ENCODE assay signal across 10 cellular contexts in the genomic region with DNA sequence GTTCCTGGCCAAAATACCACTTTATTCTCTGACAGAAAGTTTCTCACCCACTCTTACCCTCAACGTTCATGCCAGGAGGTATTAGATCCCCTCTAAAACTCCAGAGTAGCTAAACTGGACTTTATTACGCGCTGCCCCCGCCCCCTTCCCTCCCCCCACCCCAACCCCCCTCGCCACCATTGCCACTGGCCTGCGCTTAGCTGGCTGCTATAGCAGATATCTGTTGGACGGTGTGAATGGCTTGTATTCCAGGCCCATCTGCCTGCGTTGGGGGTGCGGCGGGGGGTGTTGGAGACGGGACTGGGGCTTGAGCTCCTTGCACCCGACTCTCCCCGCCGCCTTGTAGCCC. TPM values are rescaled to one million over a fixed set of nuclear protein-coding genes. Genes with fewer than 3 reads are reported as not detected.
A peak's percentile ranks its signal among the peaks of the same experiment; 100 is the strongest.
DNase-seq lines count a peak whose midpoint lies in the region; ATAC-seq and TF ChIP-seq lines count a peak whose summit lies in the region.
"Had no signal": no experiment of that assay in that cellular context is flagged by ENCODE, and none has a peak within 500 bp of the region (broad histone marks: within the 10 kb centered on the region; RNA-seq: fewer than 3 reads in every experiment).

No MANE protein-coding gene starts in this region.

- H3K4me1 Mint-ChIP-seq in activated CD4-positive, alpha-beta T cell treated with anti-CD3 and anti-CD28 coated beads, Interleukin-2, amount 10 ng/mL, durations not matched to agents 24 days and 14 days: peaks cover 30% of the 10 kb centered on the region
- peaks cover 40% of the 10 kb centered on the region for H3K4me1 Mint-ChIP-seq in activated naive CD8-positive, alpha-beta T cell treated with anti-CD3 and anti-CD28 coated beads for 36 hours

- H3K36me3 ChIP-seq in left lung (peaks cover 0 to 20% of the 10 kb centered on the region in 2 donors), thymus (ENCODE audit: control insufficient read depth, insufficient read depth) (peaks cover 22% of the 10 kb centered on the region)

- no peaks in the 10 kb centered on the region for H3K9me3 Mint-ChIP-seq in activated CD4-positive, alpha-beta T cell treated with anti-CD3 and anti-CD28 coated beads, Interleukin-2, amount 10 ng/mL, durations not matched to agents 24 days and 14 days
- H3K9me3 Mint-ChIP-seq in activated naive CD8-positive, alpha-beta T cell treated with anti-CD3 and anti-CD28 coated beads for 36 hours: no peaks in the 10 kb centered on the region

- no peaks in the 10 kb centered on the region for H3K9me3 ChIP-seq in left lung
- no peaks in the 10 kb centered on the region for H3K9me3 ChIP-seq in thymus (ENCODE audit: control insufficient read depth)

- H3K27ac ChIP-seq in left lung (peak overlapping the region; percentile 90 to 94), thymus (ENCODE audit: low read depth) (no peak overlapping the region)

- WGBS in thymus: 7% methylated on average over 14 of the region's 14 CpGs

- H3K4me3 ChIP-seq in left lung (peak overlapping the region; percentile 84 to 85), thymus (ENCODE audit: low read length) (peak overlapping the region; percentile 95)

- H3K27ac Mint-ChIP-seq in activated CD4-positive, alpha-beta T cell treated with anti-CD3 and anti-CD28 coated beads, Interleukin-2, amount 10 ng/mL, durations not matched to agents 24 days and 14 days: peak overlapping the region; percentile 98
- peak overlapping the region; percentile 95 for H3K27ac Mint-ChIP-seq in activated naive CD8-positive, alpha-beta T cell treated with anti-CD3 and anti-CD28 coated beads for 36 hours

- H3K27me3 ChIP-seq in left lung (peaks cover 0 to 2% of the 10 kb centered on the region in 2 donors), thymus (ENCODE audit: control insufficient read depth, insufficient read depth) (peaks cover 3% of the 10 kb centered on the region)

- ATAC-seq in left lung (no peak), GM18868 (IDR thresholded peaks at IDR 0.05; ENCODE audit: unreplicated experiment) (no peak), GM18511 (IDR thresholded peaks at IDR 0.05; ENCODE audit: unreplicated experiment) (no peak)

- DNase-seq in activated CD4-positive, alpha-beta T cell treated with anti-CD3 and anti-CD28 coated beads, Interleukin-2, amount 10 ng/mL, durations not matched to agents 24 days and 14 days: no peak
- no peak for DNase-seq in activated CD4-positive, alpha-beta T cell treated with anti-CD3 and anti-CD28 coated beads for 4 hours
- no peak for DNase-seq in activated naive CD8-positive, alpha-beta T cell treated with anti-CD3 and anti-CD28 coated beads for 36 hours
- DNase-seq in left lung (no peak), epidermal melanocyte (ENCODE audit: insufficient read length, low spot score) (no peak)

- TF ChIP-seq CTCF in left lung (IDR thresholded peaks at IDR 0.05): no peak

- peaks cover 18 to 32% of the 10 kb centered on the region in 2 donors for H3K4me1 ChIP-seq in left lung
- H3K4me1 ChIP-seq in thymus (ENCODE audit: control insufficient read depth, insufficient read depth, low read length): peaks cover 9% of the 10 kb centered on the region

- intact Hi-C loops in activated CD4-positive, alpha-beta T cell treated with anti-CD3 and anti-CD28 coated beads, Interleukin-2, amount 10 ng/mL, durations not matched to agents 24 days and 14 days (cut with micrococcal nuclease): loop anchor here (5.0 to 10.0 kb wide), 2 partner anchors 461 to 557 kb away; a partner anchor contains a TSS
- intact Hi-C loops in left lung (cut with DNase I): no loop called here

- peaks cover 23% of the 10 kb centered on the region for H3K36me3 Mint-ChIP-seq in activated CD4-positive, alpha-beta T cell treated with anti-CD3 and anti-CD28 coated beads, Interleukin-2, amount 10 ng/mL, durations not matched to agents 24 days and 14 days (ENCODE audit: low read depth)
- peaks cover 10% of the 10 kb centered on the region for H3K36me3 Mint-ChIP-seq in activated naive CD8-positive, alpha-beta T cell treated with anti-CD3 and anti-CD28 coated beads for 36 hours

- H3K27me3 Mint-ChIP-seq in activated CD4-positive, alpha-beta T cell treated with anti-CD3 and anti-CD28 coated beads, Interleukin-2, amount 10 ng/mL, durations not matched to agents 24 days and 14 days: no peaks in the 10 kb centered on the region
- H3K27me3 Mint-ChIP-seq in activated naive CD8-positive, alpha-beta T cell treated with anti-CD3 and anti-CD28 coated beads for 36 hours: no peaks in the 10 kb centered on the region

- peak overlapping the region; percentile 95 for H3K4me3 Mint-ChIP-seq in activated CD4-positive, alpha-beta T cell treated with anti-CD3 and anti-CD28 coated beads, Interleukin-2, amount 10 ng/mL, durations not matched to agents 24 days and 14 days
- H3K4me3 Mint-ChIP-seq in activated naive CD8-positive, alpha-beta T cell treated with anti-CD3 and anti-CD28 coated beads for 36 hours: peak overlapping the region; percentile 95

RNA-seq across cellular contexts. Expression of a gene that starts 0.6 kb away (rescaled TPM):
- total RNA-seq in activated CD4-positive, alpha-beta T cell treated with anti-CD3 and anti-CD28 coated beads, Interleukin-2, amount 10 ng/mL, durations not matched to agents 24 days and 14 days: 14.5 and 16.7 TPM in 2 replicates
- 1 to 10 TPM; 7.6 to 9.4 TPM for total RNA-seq in activated naive CD8-positive, alpha-beta T cell treated with anti-CD3 and anti-CD28 coated beads for 36 hours
- total RNA-seq in left lung: 10 to 100 TPM; 15.2 to 20.3 TPM
- polyA plus RNA-seq in thymus: 8.8 TPM

RNA-seq across cellular contexts. Expression of a gene that starts 3.9 kb away (rescaled TPM):
- 1.8 and 2.8 TPM in 2 replicates for total RNA-seq in activated CD4-positive, alpha-beta T cell treated with anti-CD3 and anti-CD28 coated beads, Interleukin-2, amount 10 ng/mL, durations not matched to agents 24 days and 14 days
- total RNA-seq in activated naive CD8-positive, alpha-beta T cell treated with anti-CD3 and anti-CD28 coated beads for 36 hours: 1 to 10 TPM in 1 of 2 experiments, under 1 TPM in 1; 0.85 to 1.1 TPM
- 1 to 10 TPM; 2.9 to 3.1 TPM for total RNA-seq in left lung
- polyA plus RNA-seq in thymus: 0.48 TPM

RNA-seq across cellular contexts. Expression of a gene that starts 12.1 kb away (rescaled TPM):
- 135 and 142 TPM in 2 replicates for total RNA-seq in activated CD4-positive, alpha-beta T cell treated with anti-CD3 and anti-CD28 coated beads, Interleukin-2, amount 10 ng/mL, durations not matched to agents 24 days and 14 days
- 100 to 1,000 TPM; 118 to 124 TPM for total RNA-seq in activated naive CD8-positive, alpha-beta T cell treated with anti-CD3 and anti-CD28 coated beads for 36 hours
- 100 to 1,000 TPM in 1 of 2 donors, 10 to 100 TPM in 1; 93.7 to 121 TPM for total RNA-seq in left lung
- polyA plus RNA-seq in thymus: 313 TPM

RNA-seq across cellular contexts. Expression of a gene that starts 23.1 kb away (rescaled TPM):
- total RNA-seq in activated CD4-positive, alpha-beta T cell treated with anti-CD3 and anti-CD28 coated beads, Interleukin-2, amount 10 ng/mL, durations not matched to agents 24 days and 14 days: not detected in 2 replicates
- under 1 TPM; 0.72 to 0.74 TPM for total RNA-seq in activated naive CD8-positive, alpha-beta T cell treated with anti-CD3 and anti-CD28 coated beads for 36 hours
- 1 to 10 TPM; 1.3 TPM for total RNA-seq in left lung
- polyA plus RNA-seq in thymus: 0.59 TPM
- total RNA-seq: NCI-H460, renal cortical epithelial cell had no signal
